17 cellular contexts compared by ENCODE assay signal in genomic region chr12:11666131-11666530, GRCh38.
"Had no signal": no experiment of that assay in that cellular context is flagged by ENCODE, and none has a peak within 500 bp of the region (broad histone marks: within the 10 kb centered on the region; RNA-seq: fewer than 3 reads in every experiment).

No MANE protein-coding gene starts in this region.

- H3K36me3 ChIP-seq: vagina had no signal

- H3K4me3 ChIP-seq: body of pancreas, hepatocyte, mucosa of descending colon, vagina had no signal

- H3K27me3 ChIP-seq: body of pancreas, hepatocyte, vagina had no signal

- ATAC-seq: activated CD4-positive, CD25-positive, alpha-beta regulatory T cell treated with anti-CD3 and anti-CD28 coated beads, Interleukin-2, amount 50 U/mL, for 24 hours; activated CD8-positive, alpha-beta memory T cell treated with anti-CD3 and anti-CD28 coated beads, Interleukin-2, amount 10 ng/mL, durations not matched to agents 7 days and 5 days; activated naive CD4-positive, alpha-beta T cell treated with anti-CD3 and anti-CD28 coated beads, Interleukin-2, amount 50 U/mL, for 72 hours; body of pancreas; effector memory CD8-positive, alpha-beta T cell; mucosa of descending colon; T-helper 17 cell had no signal

- H3K9me3 ChIP-seq: body of pancreas, mucosa of descending colon, vagina had no signal

- H3K27ac ChIP-seq: body of pancreas, hepatocyte, vagina had no signal

- H3K4me2 ChIP-seq: hepatocyte had no signal

- H2AFZ ChIP-seq: hepatocyte had no signal

- DNase-seq: activated CD4-positive, alpha-beta T cell treated with anti-CD3 and anti-CD28 coated beads, Interleukin-2, amount 50 U/mL, for 48 hours; activated CD8-positive, alpha-beta memory T cell treated with anti-CD3 and anti-CD28 coated beads, Interleukin-2, amount 10 ng/mL, durations not matched to agents 7 days and 5 days; activated effector memory CD4-positive, alpha-beta T cell treated with anti-CD3 and anti-CD28 coated beads, Interleukin-2, amount 50 U/mL, for 16 hours; activated T-cell treated with anti-CD3 and anti-CD28 coated beads, Interleukin-2, amount 50 U/mL, for 24 hours; amniotic stem cell; body of pancreas; effector memory CD8-positive, alpha-beta T cell; kidney glomerular epithelial cell; mucosa of descending colon; nephron progenitor cell; stimulated activated CD4-positive, alpha-beta T cell treated with anti-CD3 and anti-CD28 coated beads, Interleukin-4, amount 100 ng/mL, for 1 hour; stimulated activated CD8-positive, alpha-beta memory T cell treated with anti-CD3 and anti-CD28 coated beads, Interleukin-4, amount 100 ng/mL, for 48 hours; T-helper 17 cell had no signal
